In genomic region chr17:64546716-64547115, GRCh38 we compare ENCODE assay signal across 17 cellular contexts. TPM values are rescaled to one million over a fixed set of nuclear protein-coding genes. Genes with fewer than 3 reads are reported as not detected.
DNase-seq lines count a peak whose midpoint lies in the region; ATAC-seq and TF ChIP-seq lines count a peak whose summit lies in the region.
"Had no signal": no experiment of that assay in that cellular context is flagged by ENCODE, and none has a peak within 500 bp of the region (broad histone marks: within the 10 kb centered on the region; RNA-seq: fewer than 3 reads in every experiment).

No MANE protein-coding gene starts in this region.

- peak overlapping the region; percentile 24 for H3K27ac ChIP-seq in angular gyrus (ENCODE audit: low read depth, low read length)
- H3K27ac ChIP-seq: GM23248, Peyer's patch had no signal

- H3K4me1 Mint-ChIP-seq in activated T-cell treated with anti-CD3 and anti-CD28 coated beads, Interleukin-2, amount 50 U/mL, for 72 hours (ENCODE audit: low read depth): peaks cover 3% of the 10 kb centered on the region
- H3K4me1 Mint-ChIP-seq in glutamatergic neuron (ENCODE audit: low read depth, unreplicated experiment): peaks cover 18% of the 10 kb centered on the region

- peak overlapping the region; percentile 25 for H3K27ac Mint-ChIP-seq in activated T-cell treated with anti-CD3 and anti-CD28 coated beads, Interleukin-2, amount 50 U/mL, for 72 hours
- H3K27ac Mint-ChIP-seq in glutamatergic neuron (ENCODE audit: unreplicated experiment): peak overlapping the region; percentile 92

- H3K36me3 Mint-ChIP-seq in activated T-cell treated with anti-CD3 and anti-CD28 coated beads, Interleukin-2, amount 50 U/mL, for 72 hours (ENCODE audit: insufficient read depth in 2 of 2): peaks cover 0 to 3% of the 10 kb centered on the region in 2 donors
- no peaks in the 10 kb centered on the region for H3K36me3 Mint-ChIP-seq in glutamatergic neuron (ENCODE audit: unreplicated experiment)

- no peak for ATAC-seq in activated T-cell treated with anti-CD3 and anti-CD28 coated beads, Interleukin-2, amount 50 U/mL, for 72 hours (replicated peaks in 1 of 2)
- ATAC-seq in activated CD4-positive, CD25-positive, alpha-beta regulatory T cell treated with anti-CD3 and anti-CD28 coated beads, Interleukin-2, amount 50 U/mL, for 24 hours: no peak
- no peak for ATAC-seq in GM19467 (IDR thresholded peaks at IDR 0.05; ENCODE audit: unreplicated experiment)
- ATAC-seq: HCT116 had no signal

- no peak overlapping the region for H3K4me3 Mint-ChIP-seq in activated T-cell treated with anti-CD3 and anti-CD28 coated beads, Interleukin-2, amount 50 U/mL, for 72 hours
- peak overlapping the region; percentile 68 for H3K4me3 Mint-ChIP-seq in glutamatergic neuron (ENCODE audit: unreplicated experiment)

- no peaks in the 10 kb centered on the region for H3K9me3 Mint-ChIP-seq in activated T-cell treated with anti-CD3 and anti-CD28 coated beads, Interleukin-2, amount 50 U/mL, for 72 hours
- H3K9me3 Mint-ChIP-seq in glutamatergic neuron (ENCODE audit: unreplicated experiment): no peaks in the 10 kb centered on the region

- TF ChIP-seq CTCF in glutamatergic neuron (IDR thresholded peaks at IDR 0.05; ENCODE audit: partially characterized antibody, unreplicated experiment): no peak

- no peaks in the 10 kb centered on the region for H3K27me3 Mint-ChIP-seq in activated T-cell treated with anti-CD3 and anti-CD28 coated beads, Interleukin-2, amount 50 U/mL, for 72 hours (ENCODE audit: low read depth)
- H3K27me3 Mint-ChIP-seq in glutamatergic neuron (ENCODE audit: unreplicated experiment): no peaks in the 10 kb centered on the region

- DNase-seq in activated T-cell treated with anti-CD3 and anti-CD28 coated beads, Interleukin-2, amount 50 U/mL, for 72 hours: no peak
- DNase-seq in activated T-cell treated with anti-CD3 and anti-CD28 coated beads, Interleukin-2, amount 50 U/mL, for 48 hours: no peak
- peak; percentile 80 for DNase-seq in glutamatergic neuron
- peak; percentile 54 for DNase-seq in retina
- DNase-seq in HUDEP-2 (lab: John Stamatoyannopoulos, UW; ENCODE audit: unreplicated experiment in 76 of 76): no peak
- DNase-seq: AML-193, DMS53, GM23248, NCI-H146, NCI-H2081 treated with DMSO at 0.1 percent for 48 hours, NCI-H446, Peyer's patch, SHP77 had no signal

RNA-seq across cellular contexts. Expression of gene CEP95, which starts 39.9 kb away (rescaled TPM):
- total RNA-seq in activated T-cell treated with anti-CD3 and anti-CD28 coated beads, Interleukin-2, amount 50 U/mL, for 72 hours: 10 to 100 TPM; 70.9 to 80.3 TPM
- total RNA-seq in glutamatergic neuron (ENCODE audit: unreplicated experiment): 120 TPM

RNA-seq across cellular contexts. Expression of gene DDX5, which starts 40.6 kb away (rescaled TPM):
- 1,000 to 10,000 TPM; 1,029 to 1,188 TPM for total RNA-seq in activated T-cell treated with anti-CD3 and anti-CD28 coated beads, Interleukin-2, amount 50 U/mL, for 72 hours
- 1,273 TPM for total RNA-seq in glutamatergic neuron (ENCODE audit: unreplicated experiment)

RNA-seq across cellular contexts. Expression of gene POLG2, which starts 49.9 kb away (rescaled TPM):
- total RNA-seq in activated T-cell treated with anti-CD3 and anti-CD28 coated beads, Interleukin-2, amount 50 U/mL, for 72 hours: 10 to 100 TPM; 40.7 to 47.2 TPM
- 25.7 TPM for total RNA-seq in glutamatergic neuron (ENCODE audit: unreplicated experiment)

Comparison
In these comparisons a context has a peak if more than half of its experiments do, and no peak if none do; other contexts are left out.
1. DNase-seq: peak in glutamatergic neuron (single experiment) and retina (single experiment); none in activated T-cell treated with anti-CD3 and anti-CD28 coated beads, Interleukin-2, amount 50 U/mL, for 72 hours (0 of 2), activated T-cell treated with anti-CD3 and anti-CD28 coated beads, Interleukin-2, amount 50 U/mL, for 48 hours (0 of 2) and HUDEP-2 (0 of 76).